9 cellular contexts compared by ENCODE assay signal in the genomic region with DNA sequence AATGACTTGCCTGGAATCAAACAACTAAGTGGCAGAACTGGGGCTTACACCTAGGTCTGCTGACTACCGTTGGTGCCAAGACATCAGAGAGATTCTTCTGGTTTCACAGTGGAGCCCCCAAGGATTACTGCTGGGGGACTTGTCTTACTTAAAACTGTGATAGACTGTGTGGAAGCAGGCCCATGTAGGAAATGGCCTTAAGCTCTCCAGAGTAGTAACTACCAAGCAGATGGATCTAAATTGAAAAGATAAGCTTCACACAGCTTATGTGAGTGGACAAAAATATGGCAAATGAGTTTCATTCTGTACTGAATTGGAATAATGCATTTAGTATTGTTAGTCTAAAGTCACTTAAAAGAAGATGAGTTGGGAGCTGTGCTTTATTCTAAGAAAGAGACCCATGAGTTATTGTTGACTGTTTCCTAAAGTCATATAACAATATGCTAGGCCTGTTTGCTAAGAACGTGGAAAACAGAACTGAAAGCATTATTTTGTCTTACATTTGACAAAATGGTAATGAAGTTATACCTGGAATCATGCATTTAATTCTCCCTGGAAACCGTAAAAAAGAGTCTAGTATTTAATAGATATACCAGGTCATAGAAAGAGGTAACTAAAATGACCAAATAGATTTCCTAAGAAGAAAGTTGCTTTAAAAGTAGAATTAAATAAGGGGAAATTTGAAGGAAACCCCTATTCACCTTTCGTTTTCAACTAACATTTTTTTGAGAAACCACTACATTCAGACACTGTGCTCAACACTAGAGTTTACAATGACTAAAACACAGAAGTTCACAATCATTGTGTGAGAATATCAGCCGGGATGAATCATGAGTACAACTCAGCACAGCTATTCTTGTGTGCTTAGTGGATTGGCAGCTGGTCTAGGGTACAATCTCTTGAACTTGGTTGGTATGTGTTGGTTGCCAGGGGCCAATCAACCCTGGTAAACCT. TPM values are rescaled to one million over a fixed set of nuclear protein-coding genes. Genes with fewer than 3 reads are reported as not detected.
DNase-seq lines count a peak whose midpoint lies in the region; ATAC-seq and TF ChIP-seq lines count a peak whose summit lies in the region.
"Had no signal": no experiment of that assay in that cellular context is flagged by ENCODE, and none has a peak within 500 bp of the region (broad histone marks: within the 10 kb centered on the region; RNA-seq: fewer than 3 reads in every experiment).

No MANE protein-coding gene starts in this region.

- H3K9me3 Mint-ChIP-seq in HFFc6 (no peaks in the 10 kb centered on the region), immature natural killer cell (no peaks in the 10 kb centered on the region)

- H3K4me1 Mint-ChIP-seq in HFFc6 (ENCODE audit: low read depth) (peaks cover 38% of the 10 kb centered on the region), immature natural killer cell (no peaks in the 10 kb centered on the region)

- no peaks in the 10 kb centered on the region for H3K36me3 ChIP-seq in OCI-LY7 (ENCODE audit: insufficient read depth, low read length)
- no peaks in the 10 kb centered on the region for H3K36me3 ChIP-seq in hepatocyte (replicated peaks; ENCODE audit: insufficient read depth, low read depth)

- H3K27me3 Mint-ChIP-seq in HFFc6 (ENCODE audit: insufficient read depth) (peaks cover 2% of the 10 kb centered on the region; the same call in 1 of the 2 replicates), immature natural killer cell (ENCODE audit: low read depth in 3 of 3) (peaks cover 0 to 4% (median 1%) of the 10 kb centered on the region in 3 donors)

- H3K27me3 ChIP-seq in foreskin keratinocyte (no peaks in the 10 kb centered on the region), hepatocyte (no peaks in the 10 kb centered on the region)

- H3K4me3 Mint-ChIP-seq in HFFc6 (no peak overlapping the region), immature natural killer cell (no peak overlapping the region)

- no peak overlapping the region for H3K4me3 ChIP-seq in OCI-LY7 (ENCODE audit: low read depth, low read length, poor library complexity, severe bottlenecking)
- H3K4me3 ChIP-seq in hepatocyte = no peak overlapping the region
- H3K4me3 ChIP-seq: SK-N-MC had no signal

- intact Hi-C loops in OCI-LY7 (cut with micrococcal nuclease; ENCODE audit: unreplicated experiment) = no loop called here

- POLR2A ChIA-PET in OCI-LY7 (lab: Charles Lee) = interaction anchor here (0.7 to 2.0 kb wide), 2 partner anchors 14 to 40 kb away, joined by 3 to 5 read pairs; no protein-coding TSS in a partner anchor

- no peaks in the 10 kb centered on the region for H3K9me2 ChIP-seq in OCI-LY7 (ENCODE audit: insufficient read depth, low read length)
- no peaks in the 10 kb centered on the region for H3K9me2 ChIP-seq in hepatocyte (replicated peaks; ENCODE audit: insufficient read depth)

- no peaks in the 10 kb centered on the region for H3K36me3 Mint-ChIP-seq in HFFc6 (ENCODE audit: low read depth)
- peaks cover 0 to 4% (median 0%) of the 10 kb centered on the region in 3 donors for H3K36me3 Mint-ChIP-seq in immature natural killer cell

- BruUV-seq in OCI-LY7 (replicated peaks; lab: Mats Ljungman, UMichigan) = no TSS peak

- DNase-seq in HFFc6 (peak; percentile 53), OCI-LY7 (ENCODE audit: low spot score) (no peak), foreskin keratinocyte (peak in 1 of 2 donors; percentile 79), GF-D8 (lab: John Stamatoyannopoulos, UW) (no peak), immature natural killer cell (no peak), hepatocyte (ENCODE audit: low spot score) (no peak), NOMO-1 (lab: John Stamatoyannopoulos, UW; ENCODE audit: unreplicated experiment in 2 of 2) (no peak)

- ATAC-seq in GM18858 (IDR thresholded peaks at IDR 0.05; ENCODE audit: unreplicated experiment) = peak; percentile 69
- peak; percentile 81 for ATAC-seq in foreskin keratinocyte

- H3K79me2 ChIP-seq in OCI-LY7 (ENCODE audit: insufficient read depth, low read depth, low read length) (no peaks in the 10 kb centered on the region), hepatocyte (no peaks in the 10 kb centered on the region)

- H4K20me1 ChIP-seq in OCI-LY7 (ENCODE audit: insufficient read depth, low read length) (no peaks in the 10 kb centered on the region), hepatocyte (ENCODE audit: insufficient read depth, poor library complexity, severe bottlenecking) (no peaks in the 10 kb centered on the region)

- CTCF ChIA-PET in OCI-LY7 (lab: Charles Lee; ENCODE audit: unreplicated experiment) = no interaction called here

- H3K9me3 ChIP-seq in OCI-LY7 (ENCODE audit: low read length) (no peaks in the 10 kb centered on the region), hepatocyte (ENCODE audit: low read depth) (no peaks in the 10 kb centered on the region)

- H3K4me1 ChIP-seq in OCI-LY7 (ENCODE audit: insufficient read depth, low read length, poor library complexity, severe bottlenecking) = peaks cover 39% of the 10 kb centered on the region
- H3K4me1 ChIP-seq in foreskin keratinocyte = peaks cover 34% of the 10 kb centered on the region
- no peaks in the 10 kb centered on the region for H3K4me1 ChIP-seq in hepatocyte (ENCODE audit: insufficient read depth)

- H3K27ac ChIP-seq in OCI-LY7 (ENCODE audit: low read depth, low read length, poor library complexity, severe bottlenecking) (no peak overlapping the region), foreskin keratinocyte (peak overlapping the region; percentile 80), hepatocyte (no peak overlapping the region)
- H3K27ac ChIP-seq: SK-N-MC had no signal

- H2AFZ ChIP-seq in OCI-LY7 (ENCODE audit: low read length) (peak overlapping the region; percentile 79), hepatocyte (no peak overlapping the region)

- H3K4me2 ChIP-seq in OCI-LY7 (ENCODE audit: low read length) = peak overlapping the region; percentile 17; the same call in 1 of the 2 replicates
- no peak overlapping the region for H3K4me2 ChIP-seq in hepatocyte

- no peak for TF ChIP-seq CTCF in HFFc6 (IDR thresholded peaks at IDR 0.05)
- TF ChIP-seq CTCF in OCI-LY7 (conservative IDR thresholded peaks at IDR 0.05; ENCODE audit: low read length) = no peak
- no peak for TF ChIP-seq CTCF in foreskin keratinocyte (conservative IDR thresholded peaks at IDR 0.05)
- TF ChIP-seq CTCF in hepatocyte (IDR thresholded peaks at IDR 0.05; ENCODE audit: poor library complexity) = no peak

- H3K27ac Mint-ChIP-seq in HFFc6 (peak overlapping the region; percentile 36), immature natural killer cell (no peak overlapping the region)

- 86% methylated on average over 5 of the region's 5 CpGs for WGBS in hepatocyte (ENCODE audit: low lambda C conversion rate, missing lambda C conversion rate)

RNA-seq across cellular contexts. Expression of a gene that starts 13.0 kb away (rescaled TPM):
- 10 to 100 TPM; 43.0 to 61.9 (median 54.6) TPM for total RNA-seq in HFFc6 (2021; fragmentation: NEBNext Ultra II Directional; extraction: Animal tissue kit (Norgen Biotek cat#: 25700))
- 19.8 and 25.9 TPM in 2 replicates for total RNA-seq in OCI-LY7 (2014; rRNA removed; shearing (Covaris generic))
- 49.7 and 51.1 TPM in 2 replicates for total RNA-seq in OCI-LY7 (2022)
- total RNA-seq in foreskin keratinocyte = 76.6 and 78.2 TPM in 2 replicates
- polyA plus RNA-seq in foreskin keratinocyte = 16.6 and 19.8 TPM in 2 replicates
- 1 to 10 TPM; 2.4 to 5.1 (median 4.9) TPM for polyA plus RNA-seq in immature natural killer cell
- total RNA-seq in hepatocyte = 114 and 123 TPM in 2 replicates
- polyA plus RNA-seq in hepatocyte = 27.6 and 37.8 TPM in 2 replicates

RNA-seq across cellular contexts. Expression of a gene that starts 34.4 kb away (rescaled TPM):
- 10 to 100 TPM; 22.2 to 30.9 (median 27.5) TPM for total RNA-seq in HFFc6 (2021; fragmentation: NEBNext Ultra II Directional; extraction: Animal tissue kit (Norgen Biotek cat#: 25700))
- total RNA-seq in OCI-LY7 (2014; rRNA removed; shearing (Covaris generic)) = 22.0 and 43.0 TPM in 2 replicates
- total RNA-seq in OCI-LY7 (2022) = 27.8 and 34.4 TPM in 2 replicates
- 33.3 and 38.3 TPM in 2 replicates for total RNA-seq in foreskin keratinocyte
- 17.8 and 20.3 TPM in 2 replicates for polyA plus RNA-seq in foreskin keratinocyte
- polyA plus RNA-seq in immature natural killer cell = 10 to 100 TPM; 10.4 to 30.0 (median 16.2) TPM
- 25.2 and 26.2 TPM in 2 replicates for total RNA-seq in hepatocyte
- polyA plus RNA-seq in hepatocyte = 23.9 and 25.1 TPM in 2 replicates
